10 cellular contexts compared by ENCODE assay signal in genomic region chr17:40329981-40330794, GRCh38. TPM values are rescaled to one million over a fixed set of nuclear protein-coding genes. Genes with fewer than 3 reads are reported as not detected.
DNase-seq lines count a peak whose midpoint lies in the region; ATAC-seq and TF ChIP-seq lines count a peak whose summit lies in the region.
"Had no signal": no experiment of that assay in that cellular context is flagged by ENCODE, and none has a peak within 500 bp of the region (broad histone marks: within the 10 kb centered on the region; RNA-seq: fewer than 3 reads in every experiment).

No MANE protein-coding gene starts in this region.

- TF ChIP-seq CTCF in testis (IDR thresholded peaks at IDR 0.05), result no peak

- H3K4me3 Mint-ChIP-seq in activated CD4-positive, alpha-beta T cell treated with anti-CD3 and anti-CD28 coated beads, Interleukin-2, amount 10 ng/mL, durations not matched to agents 7 days and 5 days, result peak overlapping the region; percentile 41
- peak overlapping the region; percentile 35 to 62 (median 49) for H3K4me3 Mint-ChIP-seq in T-cell

- 26 to 51% methylated on average over 7 to 9 of the region's 9 CpGs for WGBS in testis, 2 donors

- peak overlapping the region; percentile 36 to 71 for H3K27ac ChIP-seq in testis
- H3K27ac ChIP-seq: SJSA1 had no signal

- peaks cover 68% of the 10 kb centered on the region for H3K36me3 Mint-ChIP-seq in activated CD4-positive, alpha-beta T cell treated with anti-CD3 and anti-CD28 coated beads, Interleukin-2, amount 10 ng/mL, durations not matched to agents 7 days and 5 days (ENCODE audit: low read depth)
- peaks cover 22% of the 10 kb centered on the region for H3K36me3 Mint-ChIP-seq in T-cell

- CTCF ChIA-PET in activated CD4-positive, alpha-beta T cell treated with anti-CD3 and anti-CD28 coated beads, Interleukin-2, amount 10 ng/mL, durations not matched to agents 7 days and 5 days (lab: Charles Lee), result interaction anchor here (0.5 to 7.7 kb wide), 10 partner anchors 9 to 280 kb away, joined by 3 to 37 read pairs (median 4); partner anchors contain the start of gene WIPF2
- CTCF ChIA-PET in T-cell (lab: Charles Lee), result interaction anchor here in 1 of 2 donors (0.6 to 0.9 kb wide), 2 partner anchors 9 to 73 kb away, joined by 3 to 4 read pairs; no protein-coding TSS in a partner anchor

- no peaks in the 10 kb centered on the region for H3K27me3 Mint-ChIP-seq in activated CD4-positive, alpha-beta T cell treated with anti-CD3 and anti-CD28 coated beads, Interleukin-2, amount 10 ng/mL, durations not matched to agents 7 days and 5 days
- H3K27me3 Mint-ChIP-seq in T-cell, result no peaks in the 10 kb centered on the region

- intact Hi-C loops in cardiac septum (cut with DNase I), result no loop called here
- intact Hi-C loops in testis (cut with DNase I; ENCODE audit: low total_unique reads), result no loop called here

- TF ChIP-seq POLR2A in testis (IDR thresholded peaks at IDR 0.05), result no peak

- H3K27ac Mint-ChIP-seq in activated CD4-positive, alpha-beta T cell treated with anti-CD3 and anti-CD28 coated beads, Interleukin-2, amount 10 ng/mL, durations not matched to agents 7 days and 5 days, result peak overlapping the region; percentile 71
- peak overlapping the region; percentile 79 to 99 for H3K27ac Mint-ChIP-seq in T-cell

- no peak overlapping the region for H3K4me3 ChIP-seq in testis
- H3K4me3 ChIP-seq: SJSA1 had no signal

- POLR2A ChIA-PET in activated CD4-positive, alpha-beta T cell treated with anti-CD3 and anti-CD28 coated beads, Interleukin-2, amount 10 ng/mL, durations not matched to agents 7 days and 5 days (lab: Charles Lee), result no interaction called here
- POLR2A ChIA-PET in T-cell (lab: Charles Lee), result interaction anchor here (0.6 to 1.5 kb wide), 2 partner anchors 11 to 12 kb away, joined by 3 read pairs; no protein-coding TSS in a partner anchor

- no peaks in the 10 kb centered on the region for H3K9me3 Mint-ChIP-seq in activated CD4-positive, alpha-beta T cell treated with anti-CD3 and anti-CD28 coated beads, Interleukin-2, amount 10 ng/mL, durations not matched to agents 7 days and 5 days
- H3K9me3 Mint-ChIP-seq in T-cell, result no peaks in the 10 kb centered on the region

- ATAC-seq in T-cell (replicated peaks in 1 of 4), result peak in 2 of 4 experiments; percentile 4 to 9
- ATAC-seq in GM19463 (IDR thresholded peaks at IDR 0.05; ENCODE audit: unreplicated experiment), result no peak

- no peaks in the 10 kb centered on the region for H3K27me3 ChIP-seq in testis
- H3K27me3 ChIP-seq: SJSA1 had no signal

- no peaks in the 10 kb centered on the region for H3K9me3 ChIP-seq in testis
- H3K9me3 ChIP-seq: SJSA1 had no signal

- H3K36me3 ChIP-seq in testis (ENCODE audit: low read depth, missing control alignments), result no peaks in the 10 kb centered on the region

- no peak for DNase-seq in activated CD4-positive, alpha-beta T cell treated with anti-CD3 and anti-CD28 coated beads, Interleukin-2, amount 10 ng/mL, durations not matched to agents 7 days and 5 days
- no peak for DNase-seq in activated CD4-positive, alpha-beta T cell treated with anti-CD3 and anti-CD28 coated beads, Interleukin-2, amount 50 U/mL, for 4 hours
- DNase-seq in T-cell, result peak in 1 of 34 experiments; percentile 60
- peak; percentile 91 for DNase-seq in cardiac septum (ENCODE audit: low spot score)
- DNase-seq in testis, result peak; percentile 84
- no peak for DNase-seq in inferior parietal cortex (ENCODE audit: extremely low spot score)
- DNase-seq in AG08395 (ENCODE audit: low spot score), result no peak

- peaks cover 94% of the 10 kb centered on the region for H3K4me1 Mint-ChIP-seq in activated CD4-positive, alpha-beta T cell treated with anti-CD3 and anti-CD28 coated beads, Interleukin-2, amount 10 ng/mL, durations not matched to agents 7 days and 5 days
- peaks cover 88 to 95% (median 95%) of the 10 kb centered on the region in 3 donors for H3K4me1 Mint-ChIP-seq in T-cell

- H3K4me1 ChIP-seq in testis, result peaks cover 97% of the 10 kb centered on the region

RNA-seq across cellular contexts. Expression of gene RARA, which starts 21.2 kb away (rescaled TPM):
- total RNA-seq in activated CD4-positive, alpha-beta T cell treated with anti-CD3 and anti-CD28 coated beads, Interleukin-2, amount 10 ng/mL, durations not matched to agents 7 days and 5 days, result 10 to 100 TPM; 66.6 to 66.7 TPM
- 10 to 100 TPM; 46.8 to 90.7 (median 69.1) TPM for total RNA-seq in T-cell
- total RNA-seq in cardiac septum, result 30.7 TPM
- 10 to 100 TPM; 65.5 to 66.0 TPM for total RNA-seq in testis
- 49.8 TPM for polyA plus RNA-seq in testis (ENCODE audit: insufficient read depth, low read depth, low replicate concordance)

RNA-seq across cellular contexts. Expression of gene GJD3, which starts 34.3 kb away (rescaled TPM):
- under 1 TPM in 1 of 2 experiments, not detected in 1; 0.22 TPM for total RNA-seq in activated CD4-positive, alpha-beta T cell treated with anti-CD3 and anti-CD28 coated beads, Interleukin-2, amount 10 ng/mL, durations not matched to agents 7 days and 5 days
- total RNA-seq in T-cell (not detected), cardiac septum (2.6 TPM), testis (1 to 10 TPM; 2.1 to 2.6 TPM)
- polyA plus RNA-seq in testis (ENCODE audit: insufficient read depth, low read depth, low replicate concordance), result not detected
- total RNA-seq: Daoy, SJSA1 had no signal

RNA-seq across cellular contexts. Expression of gene CDC6, which starts 42.5 kb away (rescaled TPM):
- 10 to 100 TPM; 81.1 to 98.8 TPM for total RNA-seq in activated CD4-positive, alpha-beta T cell treated with anti-CD3 and anti-CD28 coated beads, Interleukin-2, amount 10 ng/mL, durations not matched to agents 7 days and 5 days
- total RNA-seq in T-cell (1 to 10 TPM; 1.3 to 3.2 (median 2.1) TPM), cardiac septum (0.75 TPM), testis (10 to 100 TPM; 12.4 to 22.8 TPM)
- polyA plus RNA-seq in testis (ENCODE audit: insufficient read depth, low read depth, low replicate concordance), result 14.7 TPM

Comparison
In these comparisons a context has a peak if more than half of its experiments do, and no peak if none do; other contexts are left out.
1. DNase-seq: peak in cardiac septum (single experiment) and testis (single experiment); none in activated CD4-positive, alpha-beta T cell treated with anti-CD3 and anti-CD28 coated beads, Interleukin-2, amount 10 ng/mL, durations not matched to agents 7 days and 5 days (single experiment), activated CD4-positive, alpha-beta T cell treated with anti-CD3 and anti-CD28 coated beads, Interleukin-2, amount 50 U/mL, for 4 hours (0 of 2), inferior parietal cortex (single experiment) and AG08395 (single experiment).